In genomic region chr15:82111918-82112317, GRCh38 we compare ENCODE assay signal across 15 cellular contexts.
"Had no signal": no experiment of that assay in that cellular context is flagged by ENCODE, and none has a peak within 500 bp of the region (broad histone marks: within the 10 kb centered on the region; RNA-seq: fewer than 3 reads in every experiment).

No MANE protein-coding gene starts in this region.

- H3K79me2 ChIP-seq: hepatocyte had no signal

- DNase-seq: activated CD4-positive, alpha-beta T cell treated with anti-CD3 and anti-CD28 coated beads for 1 hour; activated CD4-positive, alpha-beta T cell treated with anti-CD3 and anti-CD28 coated beads, Interleukin-2, amount 50 U/mL, for 48 hours; activated CD8-positive, alpha-beta memory T cell treated with anti-CD3 and anti-CD28 coated beads, Interleukin-2, amount 10 ng/mL, durations not matched to agents 7 days and 5 days; activated gamma-delta T cell; activated T-cell treated with anti-CD3 and anti-CD28 coated beads, Interleukin-2, amount 50 U/mL, for 24 hours; brain microvascular endothelial cell; endodermal cell; kidney glomerular epithelial cell; mesendoderm; T-helper 9 cell; tibial artery had no signal

- H3K4me3 ChIP-seq: gastroesophageal sphincter, hepatocyte, skin epidermis, tibial artery, vagina had no signal

- ATAC-seq: activated CD8-positive, alpha-beta memory T cell treated with anti-CD3 and anti-CD28 coated beads, Interleukin-2, amount 10 ng/mL, durations not matched to agents 7 days and 5 days; gastroesophageal sphincter had no signal

- H3K4me2 ChIP-seq: hepatocyte had no signal

- H3K27ac ChIP-seq: brain microvascular endothelial cell, gastroesophageal sphincter, hepatocyte, tibial artery, vagina had no signal

- H3K27me3 ChIP-seq: brain microvascular endothelial cell, gastroesophageal sphincter, hepatocyte, tibial artery, vagina had no signal

- H3K9me3 ChIP-seq: gastroesophageal sphincter, tibial artery, vagina had no signal

- H3K4me1 ChIP-seq: gastroesophageal sphincter, tibial artery, vagina had no signal

- H3K36me3 ChIP-seq: brain microvascular endothelial cell, gastroesophageal sphincter, tibial artery, vagina had no signal

- H2AFZ ChIP-seq: hepatocyte had no signal
